16 cellular contexts compared by ENCODE assay signal in genomic region chr17:78301821-78302213, GRCh38. TPM values are rescaled to one million over a fixed set of nuclear protein-coding genes. Genes with fewer than 3 reads are reported as not detected.
A peak's percentile ranks its signal among the peaks of the same experiment; 100 is the strongest.
DNase-seq lines count a peak whose midpoint lies in the region; ATAC-seq, FAIRE-seq and TF ChIP-seq lines count a peak whose summit lies in the region.
"Had no signal": no experiment of that assay in that cellular context is flagged by ENCODE, and none has a peak within 500 bp of the region (broad histone marks: within the 10 kb centered on the region; RNA-seq: fewer than 3 reads in every experiment).

No MANE protein-coding gene starts in this region.

- H3K9ac ChIP-seq in mesenchymal stem cell (ENCODE audit: low read length) (no peak overlapping the region), trophoblast cell (ENCODE audit: low read length) (no peak overlapping the region)

- H3K4ac ChIP-seq in mesenchymal stem cell (ENCODE audit: low read depth in 1 of 2, low read length in 2 of 2) (no peak overlapping the region), trophoblast cell (ENCODE audit: low read depth, low read length) (no peak overlapping the region)

- FAIRE-seq in urothelium cell line (lab: Jason Lieb, UNC) = no peak
- FAIRE-seq: GM12878, GM18507, H54 had no signal

- WGBS in mesenchymal stem cell = 91% methylated on average over 11 of the region's 11 CpGs
- WGBS in trophoblast cell (ENCODE audit: extremely low coverage, insufficient coverage, insufficient read length) = no CpG with 5 or more reads among the region's 11 CpGs

- H3K27me3 Mint-ChIP-seq in activated CD8-positive, alpha-beta T cell treated with anti-CD3 and anti-CD28 coated beads, Interleukin-2, amount 10 ng/mL, durations not matched to agents 7 days and 5 days (ENCODE audit: low read depth) = peaks cover 2% of the 10 kb centered on the region
- H3K27me3 Mint-ChIP-seq: CD4-positive, alpha-beta memory T cell had no signal

- H3K4me1 ChIP-seq in RWPE2 (ENCODE audit: insufficient read depth, poor library complexity, severe bottlenecking) (peaks cover 17% of the 10 kb centered on the region), mesenchymal stem cell (ENCODE audit: control insufficient read depth, insufficient read depth, low read depth, low read length) (peaks cover 8% of the 10 kb centered on the region), trophoblast cell (ENCODE audit: control insufficient read depth in 1 of 2, insufficient read depth in 2 of 2, low read length in 2 of 2) (peaks cover 0 to 4% of the 10 kb centered on the region in 2 experiments)
- H3K4me1 ChIP-seq: BE2C had no signal

- H2BK5ac ChIP-seq in mesenchymal stem cell (ENCODE audit: low read depth, low read length, poor library complexity, severe bottlenecking) = no peak overlapping the region
- H2BK5ac ChIP-seq in trophoblast cell (ENCODE audit: low read depth, low read length, poor library complexity) = no peak overlapping the region

- H2BK120ac ChIP-seq in mesenchymal stem cell (ENCODE audit: low read depth, low read length) (no peak overlapping the region), trophoblast cell (ENCODE audit: insufficient read depth, low read length, poor library complexity) (no peak overlapping the region)

- no peak overlapping the region for H3K27ac Mint-ChIP-seq in activated CD8-positive, alpha-beta T cell treated with anti-CD3 and anti-CD28 coated beads, Interleukin-2, amount 10 ng/mL, durations not matched to agents 7 days and 5 days

- no peak overlapping the region for H4K12ac ChIP-seq in trophoblast cell (ENCODE audit: low read depth, low read length)

- H4K8ac ChIP-seq in mesenchymal stem cell (ENCODE audit: low read length) (no peak overlapping the region), trophoblast cell (ENCODE audit: low read depth, low read length) (no peak overlapping the region)

- H3K4me2 ChIP-seq in mesenchymal stem cell (ENCODE audit: low read length, poor library complexity, severe bottlenecking) (no peak overlapping the region), trophoblast cell (ENCODE audit: low read length) (no peak overlapping the region)

- DNase-seq in AG04450 (ENCODE audit: low read depth, low spot score) = no peak
- DNase-seq in RWPE2 (ENCODE audit: low spot score) = no peak
- DNase-seq in mesenchymal stem cell = no peak
- DNase-seq in trophoblast cell = no peak
- DNase-seq in NCI-H2171 treated with DMSO at 0.1 percent for 48 hours (lab: John Stamatoyannopoulos, UW) = no peak
- no peak for DNase-seq in urothelium cell line (ENCODE audit: low spot score)
- DNase-seq in activated CD8-positive, alpha-beta T cell treated with anti-CD3 and anti-CD28 coated beads, Interleukin-2, amount 10 ng/mL, durations not matched to agents 7 days and 5 days = no peak
- DNase-seq in NCI-H1417 (lab: John Stamatoyannopoulos, UW) = no peak
- DNase-seq: ACHN; BE2C; CD4-positive, alpha-beta memory T cell; DMS79 had no signal

- no peaks in the 10 kb centered on the region for H3K36me3 ChIP-seq in RWPE2 (ENCODE audit: low read depth)
- H3K36me3 ChIP-seq in mesenchymal stem cell (ENCODE audit: control insufficient read depth in 1 of 2, insufficient read depth in 2 of 2, low read depth in 1 of 2, low read length in 2 of 2) = no peaks in the 10 kb centered on the region
- no peaks in the 10 kb centered on the region for H3K36me3 ChIP-seq in trophoblast cell (ENCODE audit: control insufficient read depth in 1 of 2, insufficient read depth in 2 of 2, low read length in 2 of 2)
- H3K36me3 ChIP-seq: BE2C had no signal

- H3K79me2 ChIP-seq in trophoblast cell (ENCODE audit: control insufficient read depth, insufficient read depth, low read length, poor library complexity) = no peaks in the 10 kb centered on the region

- H3K23ac ChIP-seq in mesenchymal stem cell (ENCODE audit: low read length in 2 of 2) (no peak overlapping the region), trophoblast cell (ENCODE audit: low read length) (no peak overlapping the region)

- CTCF ChIA-PET in AG04450 (lab: Charles Lee) = interaction anchor here (1.2 kb wide), 1 partner anchor 59 kb away, joined by 5 read pairs; no protein-coding TSS in a partner anchor
- CTCF ChIA-PET in activated CD8-positive, alpha-beta T cell treated with anti-CD3 and anti-CD28 coated beads, Interleukin-2, amount 10 ng/mL, durations not matched to agents 7 days and 5 days (lab: Charles Lee) = interaction anchor here (2.1 kb wide), 1 partner anchor 120 kb away, joined by 6 read pairs; no protein-coding TSS in a partner anchor

- H3K4me3 ChIP-seq in AG04450 (ENCODE audit: low read depth, low read length) = no peak overlapping the region
- H3K4me3 ChIP-seq in RWPE2 (ENCODE audit: severe bottlenecking) = no peak overlapping the region
- no peak overlapping the region for H3K4me3 ChIP-seq in mesenchymal stem cell (ENCODE audit: insufficient read depth in 1 of 2, low read depth in 1 of 2, low read length in 2 of 2)
- H3K4me3 ChIP-seq in trophoblast cell (ENCODE audit: low read depth, low read length) = peak overlapping the region; percentile 27
- H3K4me3 ChIP-seq: GM12878 had no signal

- H2BK12ac ChIP-seq in mesenchymal stem cell (ENCODE audit: low read length in 2 of 2) = peak overlapping the region in 1 of 2 experiments; percentile 38
- H2BK12ac ChIP-seq in trophoblast cell (ENCODE audit: low read length) = no peak overlapping the region

- ATAC-seq in RWPE2 (ENCODE audit: low read depth) = no peak
- ATAC-seq in activated CD8-positive, alpha-beta T cell treated with anti-CD3 and anti-CD28 coated beads, Interleukin-2, amount 10 ng/mL, durations not matched to agents 7 days and 5 days = no peak
- ATAC-seq: GM12878 had no signal

- no peak for TF ChIP-seq CTCF in AG04450 (IDR thresholded peaks at IDR 0.05; ENCODE audit: low read depth, low read length)
- TF ChIP-seq CTCF in RWPE2 (IDR thresholded peaks at IDR 0.05; ENCODE audit: poor library complexity, severe bottlenecking) = no peak

- POLR2A ChIA-PET in AG04450 (lab: Yijun Ruan, JAX) = no interaction called here
- POLR2A ChIA-PET in activated CD8-positive, alpha-beta T cell treated with anti-CD3 and anti-CD28 coated beads, Interleukin-2, amount 10 ng/mL, durations not matched to agents 7 days and 5 days (lab: Charles Lee) = no interaction called here

- H3K4me1 Mint-ChIP-seq in activated CD8-positive, alpha-beta T cell treated with anti-CD3 and anti-CD28 coated beads, Interleukin-2, amount 10 ng/mL, durations not matched to agents 7 days and 5 days (ENCODE audit: low read depth) = peaks cover 9% of the 10 kb centered on the region

- H2AFZ ChIP-seq in mesenchymal stem cell (ENCODE audit: low read depth, low read length) (no peak overlapping the region), trophoblast cell (ENCODE audit: insufficient read depth, low read length, poor library complexity) (no peak overlapping the region)

- peak overlapping the region; percentile 4 for H2BK15ac ChIP-seq in mesenchymal stem cell (ENCODE audit: low read depth, poor library complexity, severe bottlenecking)

- peaks cover 5% of the 10 kb centered on the region for H3K9me3 Mint-ChIP-seq in activated CD8-positive, alpha-beta T cell treated with anti-CD3 and anti-CD28 coated beads, Interleukin-2, amount 10 ng/mL, durations not matched to agents 7 days and 5 days (ENCODE audit: insufficient read depth)

- H3K9me3 ChIP-seq in AG04450 (ENCODE audit: control insufficient read depth, insufficient read depth, low read length) = peaks cover 13% of the 10 kb centered on the region
- no peaks in the 10 kb centered on the region for H3K9me3 ChIP-seq in RWPE2 (ENCODE audit: severe bottlenecking)
- H3K9me3 ChIP-seq in mesenchymal stem cell (ENCODE audit: control insufficient read depth, low read length) = no peaks in the 10 kb centered on the region
- peaks cover 12% of the 10 kb centered on the region for H3K9me3 ChIP-seq in trophoblast cell (ENCODE audit: insufficient read depth, low read depth, low read length)

- H3K14ac ChIP-seq in mesenchymal stem cell (ENCODE audit: low read length in 2 of 2) (no peak overlapping the region), trophoblast cell (ENCODE audit: low read length) (no peak overlapping the region)

- H4K91ac ChIP-seq in mesenchymal stem cell (ENCODE audit: low read length) = peak overlapping the region; percentile 0
- H4K91ac ChIP-seq in trophoblast cell (ENCODE audit: low read depth, low read length) = no peak overlapping the region

- no peak overlapping the region for H3K18ac ChIP-seq in mesenchymal stem cell (ENCODE audit: low read depth in 1 of 2, low read length in 2 of 2)
- H3K18ac ChIP-seq in trophoblast cell (ENCODE audit: low read length) = no peak overlapping the region

- no peaks in the 10 kb centered on the region for H3K27me3 ChIP-seq in AG04450 (ENCODE audit: control insufficient read depth, insufficient read depth, low read length)
- H3K27me3 ChIP-seq in RWPE2 (ENCODE audit: insufficient read depth, poor library complexity, severe bottlenecking) = no peaks in the 10 kb centered on the region
- H3K27me3 ChIP-seq in mesenchymal stem cell (ENCODE audit: control insufficient read depth in 1 of 2, insufficient read depth in 1 of 2, low read length in 2 of 2) = no peaks in the 10 kb centered on the region
- no peaks in the 10 kb centered on the region for H3K27me3 ChIP-seq in trophoblast cell (ENCODE audit: insufficient read depth, low read length)
- H3K27me3 ChIP-seq: BE2C had no signal

- no peaks in the 10 kb centered on the region for H3K36me3 Mint-ChIP-seq in activated CD8-positive, alpha-beta T cell treated with anti-CD3 and anti-CD28 coated beads, Interleukin-2, amount 10 ng/mL, durations not matched to agents 7 days and 5 days (ENCODE audit: low read depth)
- H3K36me3 Mint-ChIP-seq: CD4-positive, alpha-beta memory T cell had no signal

- H3K27ac ChIP-seq in AG04450 (ENCODE audit: low read depth, low read length) (peak overlapping the region; percentile 2), RWPE2 (ENCODE audit: poor library complexity, severe bottlenecking) (peak overlapping the region; percentile 70), mesenchymal stem cell (ENCODE audit: low read length, poor library complexity, severe bottlenecking) (no peak overlapping the region), trophoblast cell (ENCODE audit: low read depth, low read length) (no peak overlapping the region)
- H3K27ac ChIP-seq: C4-2B had no signal

- H2AK5ac ChIP-seq in mesenchymal stem cell (ENCODE audit: low read length, severe bottlenecking) (no peak overlapping the region), trophoblast cell (ENCODE audit: low read length) (no peak overlapping the region)

- no peak overlapping the region for H3K4me3 Mint-ChIP-seq in activated CD8-positive, alpha-beta T cell treated with anti-CD3 and anti-CD28 coated beads, Interleukin-2, amount 10 ng/mL, durations not matched to agents 7 days and 5 days

- no peaks in the 10 kb centered on the region for H3K79me1 ChIP-seq in mesenchymal stem cell (replicated peaks; ENCODE audit: low read length, poor library complexity, severe bottlenecking)
- no peaks in the 10 kb centered on the region for H3K79me1 ChIP-seq in trophoblast cell (ENCODE audit: low read length)

RNA-seq across cellular contexts. Expression of gene SOCS3, which starts 58.1 kb away (rescaled TPM):
- polyA plus RNA-seq in AG04450 (2011; rRNA removed) = 15.3 and 21.0 TPM in 2 replicates
- 40.1 and 42.9 TPM in 2 replicates for polyA minus RNA-seq in AG04450 (2011; rRNA and poly(A)+ RNA removed)
- polyA plus RNA-seq in mesenchymal stem cell (2013, experiment 1 of 2) = 64.5 TPM
- polyA plus RNA-seq in mesenchymal stem cell (2013, experiment 2 of 2) = 62.3 TPM
- 33.2 and 33.8 TPM in 2 replicates for polyA plus RNA-seq in trophoblast cell (2013)
- total RNA-seq in activated CD8-positive, alpha-beta T cell treated with anti-CD3 and anti-CD28 coated beads, Interleukin-2, amount 10 ng/mL, durations not matched to agents 7 days and 5 days = 1 to 10 TPM; 9.1 TPM

Comparison
In these comparisons a context has a peak if more than half of its experiments do, and no peak if none do; other contexts are left out.
1. H3K27ac ChIP-seq: peak in AG04450 (single experiment) and RWPE2 (single experiment); none in mesenchymal stem cell (single experiment) and trophoblast cell (single experiment).